ENCODE assay signal across 8 cellular contexts in the genomic region with DNA sequence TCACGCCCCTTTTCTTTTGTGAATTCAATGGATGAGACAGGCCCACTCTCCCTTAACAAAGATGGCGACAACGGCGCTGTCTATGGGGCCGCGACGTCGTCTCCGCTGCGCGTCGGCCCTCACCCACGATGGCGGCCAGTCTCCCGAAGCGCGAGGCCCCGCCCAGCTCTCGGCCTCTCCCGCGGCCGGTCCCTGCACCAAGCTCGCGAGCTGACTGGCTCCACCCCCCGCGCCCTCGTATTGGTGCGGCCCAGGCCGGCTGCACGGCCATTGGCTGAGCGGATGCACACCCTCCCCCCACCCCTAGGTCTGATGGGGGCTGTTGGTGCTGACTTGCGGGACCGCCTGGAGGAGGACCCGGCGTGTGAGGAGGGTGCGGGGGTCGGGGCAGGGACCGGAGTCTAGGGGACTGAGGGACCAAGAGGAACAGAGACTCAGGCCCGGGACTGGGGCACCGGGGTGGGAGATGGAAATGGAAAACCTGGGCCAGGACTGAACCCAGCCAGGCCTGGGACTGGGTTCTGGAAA. TPM values are rescaled to one million over a fixed set of nuclear protein-coding genes. Genes with fewer than 3 reads are reported as not detected.
DNase-seq lines count a peak whose midpoint lies in the region; ATAC-seq and FAIRE-seq lines count a peak whose summit lies in the region.

No MANE protein-coding gene starts in this region.

- H3K9me3 Mint-ChIP-seq in activated CD4-positive, alpha-beta T cell treated with anti-CD3 and anti-CD28 coated beads, Interleukin-2, amount 10 ng/mL, durations not matched to agents 24 days and 14 days = no peaks in the 10 kb centered on the region

- H3K4me1 Mint-ChIP-seq in activated CD4-positive, alpha-beta T cell treated with anti-CD3 and anti-CD28 coated beads, Interleukin-2, amount 10 ng/mL, durations not matched to agents 24 days and 14 days = peaks cover 38% of the 10 kb centered on the region

- intact Hi-C loops in activated CD4-positive, alpha-beta T cell treated with anti-CD3 and anti-CD28 coated beads, Interleukin-2, amount 10 ng/mL, durations not matched to agents 24 days and 14 days (cut with micrococcal nuclease) = loop anchor here (1.0 kb wide), 1 partner anchor 10 kb away; no protein-coding TSS in a partner anchor

- DNase-seq in GM18507 (ENCODE audit: extremely low spot score, insufficient read length, low read depth) (peak; percentile 86), NCI-H2227 (lab: John Stamatoyannopoulos, UW; ENCODE audit: unreplicated experiment) (peak; percentile 98)
- peak; percentile 99 for DNase-seq in activated CD4-positive, alpha-beta T cell treated with anti-CD3 and anti-CD28 coated beads, Interleukin-2, amount 10 ng/mL, durations not matched to agents 24 days and 14 days
- DNase-seq in stimulated activated CD4-positive, alpha-beta T cell treated with anti-CD3 and anti-CD28 coated beads, Interleukin-1b, Interleukin-23, amount 100 ng/mL, for 1 hour (ENCODE audit: low read depth in 2 of 2) = peak; percentile 89 to 94

- H3K27me3 ChIP-seq in layer of hippocampus (ENCODE audit: control insufficient read depth, insufficient read depth, low read length) = no peaks in the 10 kb centered on the region

- H3K27me3 Mint-ChIP-seq in activated CD4-positive, alpha-beta T cell treated with anti-CD3 and anti-CD28 coated beads, Interleukin-2, amount 10 ng/mL, durations not matched to agents 24 days and 14 days = no peaks in the 10 kb centered on the region

- peak; percentile 97 for FAIRE-seq in GM18507 (lab: Jason Lieb, UNC)

- H3K27ac ChIP-seq in cingulate gyrus (ENCODE audit: low read depth, low read length) = peak overlapping the region; percentile 98
- peak overlapping the region; percentile 86 for H3K27ac ChIP-seq in layer of hippocampus (ENCODE audit: low read depth, low read length)

- H3K27ac Mint-ChIP-seq in activated CD4-positive, alpha-beta T cell treated with anti-CD3 and anti-CD28 coated beads, Interleukin-2, amount 10 ng/mL, durations not matched to agents 24 days and 14 days = peak overlapping the region; percentile 97

- H3K4me3 Mint-ChIP-seq in activated CD4-positive, alpha-beta T cell treated with anti-CD3 and anti-CD28 coated beads, Interleukin-2, amount 10 ng/mL, durations not matched to agents 24 days and 14 days = peak overlapping the region; percentile 86

- H3K36me3 Mint-ChIP-seq in activated CD4-positive, alpha-beta T cell treated with anti-CD3 and anti-CD28 coated beads, Interleukin-2, amount 10 ng/mL, durations not matched to agents 24 days and 14 days (ENCODE audit: low read depth) = peaks cover 29% of the 10 kb centered on the region

- ATAC-seq in HG03025 (IDR thresholded peaks at IDR 0.05; ENCODE audit: low FRiP score, unreplicated experiment) (peak; percentile 44), HG03457 (IDR thresholded peaks at IDR 0.05; ENCODE audit: unreplicated experiment) (no peak)

RNA-seq across cellular contexts. Expression of gene SPHK2, which starts 4.8 kb away (rescaled TPM):
- 36.4 and 39.0 TPM in 2 replicates for total RNA-seq in activated CD4-positive, alpha-beta T cell treated with anti-CD3 and anti-CD28 coated beads, Interleukin-2, amount 10 ng/mL, durations not matched to agents 24 days and 14 days

RNA-seq across cellular contexts. Expression of gene RPL18, which starts 5.2 kb away (rescaled TPM):
- total RNA-seq in activated CD4-positive, alpha-beta T cell treated with anti-CD3 and anti-CD28 coated beads, Interleukin-2, amount 10 ng/mL, durations not matched to agents 24 days and 14 days = 1,885 and 1,938 TPM in 2 replicates

RNA-seq across cellular contexts. Expression of gene FAM83E, which starts 9.3 kb away (rescaled TPM):
- total RNA-seq in activated CD4-positive, alpha-beta T cell treated with anti-CD3 and anti-CD28 coated beads, Interleukin-2, amount 10 ng/mL, durations not matched to agents 24 days and 14 days = 5.1 and 6.4 TPM in 2 replicates

RNA-seq across cellular contexts. Expression of gene DBP, which starts 13.0 kb away (rescaled TPM):
- total RNA-seq in activated CD4-positive, alpha-beta T cell treated with anti-CD3 and anti-CD28 coated beads, Interleukin-2, amount 10 ng/mL, durations not matched to agents 24 days and 14 days = 10.7 and 11.2 TPM in 2 replicates

RNA-seq across cellular contexts. Expression of gene SPACA4, which starts 17.6 kb away (rescaled TPM):
- not detected in 2 replicates for total RNA-seq in activated CD4-positive, alpha-beta T cell treated with anti-CD3 and anti-CD28 coated beads, Interleukin-2, amount 10 ng/mL, durations not matched to agents 24 days and 14 days
